In genomic region chr6:148973809-148974208, GRCh38 we compare ENCODE assay signal across 8 cellular contexts.
DNase-seq lines count a peak whose midpoint lies in the region; ATAC-seq, FAIRE-seq and TF ChIP-seq lines count a peak whose summit lies in the region.

No MANE protein-coding gene starts in this region.

- DNase-seq in D341Med (ENCODE audit: low spot score) (peak; percentile 45), M059J (ENCODE audit: low read depth) (peak; percentile 35), K562 (ENCODE audit: extremely low read depth in 1 of 4, low spot score in 3 of 4) (peak in 1 of 4 experiments; percentile 14), mesenchymal stem cell (peak; percentile 53), NCI-H1436 (lab: John Stamatoyannopoulos, UW) (no peak)
- no peak for DNase-seq in activated CD8-positive, alpha-beta memory T cell treated with anti-CD3 and anti-CD28 coated beads, Interleukin-2, amount 10 ng/mL, durations not matched to agents 7 days and 5 days
- DNase-seq in activated T-helper 2 cell treated with anti-CD3 and anti-CD28 coated beads, Interferon-gamma antibody, Interleukin-2, Interleukin-4, amounts not matched to agents 10 μg/mL and 5 μg/mL and 100 μg/mL, durations not matched to agents 14 hours and 24 hours and 36 hours (ENCODE audit: low spot score): no peak

- H3K27ac ChIP-seq in K562 (ENCODE audit: extremely low read depth, low read depth, low read length) (no peak overlapping the region), mesenchymal stem cell (ENCODE audit: low read length, poor library complexity, severe bottlenecking) (no peak overlapping the region)

- H4K8ac ChIP-seq in mesenchymal stem cell (ENCODE audit: low read length): no peak overlapping the region

- peak; percentile 31 to 44 (median 39); a peak in 4 of 6 replicates for TF ChIP-seq CTCF in K562 (IDR thresholded peaks at IDR 0.05 in 2 of 3, conservative IDR thresholded peaks at IDR 0.05 in 1 of 3; ENCODE audit: insufficient read depth in 2 of 3, low read depth in 1 of 3, low read length in 3 of 3)

- no peak for FAIRE-seq in K562 (lab: Jason Lieb, UNC)

- H3K4me1 ChIP-seq in K562 (replicated peaks in 1 of 2; ENCODE audit: control insufficient read depth in 2 of 2, insufficient read depth in 2 of 2, low read length in 2 of 2): peaks cover 0 to 4% of the 10 kb centered on the region in 2 experiments; a peak in 2 of 5 replicates
- H3K4me1 ChIP-seq in mesenchymal stem cell (ENCODE audit: control insufficient read depth, insufficient read depth, low read depth, low read length): peaks cover 6% of the 10 kb centered on the region

- ATAC-seq in K562 (peak; percentile 44; the same call in 1 of the 3 replicates), GM21786 (IDR thresholded peaks at IDR 0.05; ENCODE audit: unreplicated experiment) (no peak)
- no peak for ATAC-seq in activated CD8-positive, alpha-beta memory T cell treated with anti-CD3 and anti-CD28 coated beads, Interleukin-2, amount 10 ng/mL, durations not matched to agents 7 days and 5 days

- no peaks in the 10 kb centered on the region for H3K9me1 ChIP-seq in K562 (ENCODE audit: control insufficient read depth, insufficient read depth, low read length)

- no peaks in the 10 kb centered on the region for H4K20me1 ChIP-seq in K562 (replicated peaks; ENCODE audit: control insufficient read depth, insufficient read depth, low read length)

- intact Hi-C loops in K562 (cut with micrococcal nuclease): no loop called here
- intact Hi-C loops in activated T-helper 2 cell treated with anti-CD3 and anti-CD28 coated beads, Interferon-gamma antibody, Interleukin-2, Interleukin-4, amounts not matched to agents 10 μg/mL and 5 μg/mL and 100 μg/mL, durations not matched to agents 14 hours and 24 hours and 36 hours (cut with micrococcal nuclease): no loop called here

- no peak overlapping the region for H2BK12ac ChIP-seq in mesenchymal stem cell (ENCODE audit: low read length in 2 of 2)

- H3K36me3 ChIP-seq in K562 (ENCODE audit: control insufficient read depth, insufficient read depth, low read length) (no peaks in the 10 kb centered on the region), mesenchymal stem cell (ENCODE audit: control insufficient read depth in 1 of 2, insufficient read depth in 2 of 2, low read depth in 1 of 2, low read length in 2 of 2) (peaks cover 0 to 5% of the 10 kb centered on the region in 2 experiments)

- H2BK5ac ChIP-seq in mesenchymal stem cell (ENCODE audit: low read depth, low read length, poor library complexity, severe bottlenecking): no peak overlapping the region

- H2AK5ac ChIP-seq in mesenchymal stem cell (ENCODE audit: low read length, severe bottlenecking): no peak overlapping the region

- H2BK15ac ChIP-seq in mesenchymal stem cell (ENCODE audit: low read depth, poor library complexity, severe bottlenecking): no peak overlapping the region

- H3K4me1 Mint-ChIP-seq in activated CD8-positive, alpha-beta memory T cell treated with anti-CD3 and anti-CD28 coated beads, Interleukin-2, amount 10 ng/mL, durations not matched to agents 7 days and 5 days: no peaks in the 10 kb centered on the region
- no peaks in the 10 kb centered on the region for H3K4me1 Mint-ChIP-seq in activated T-helper 2 cell treated with anti-CD3 and anti-CD28 coated beads, Interferon-gamma antibody, Interleukin-2, Interleukin-4, amounts not matched to agents 10 μg/mL and 5 μg/mL and 100 μg/mL, durations not matched to agents 14 hours and 24 hours and 36 hours (ENCODE audit: low read depth)

- no peaks in the 10 kb centered on the region for H3K79me2 ChIP-seq in K562 (ENCODE audit: control insufficient read depth, insufficient read depth, low read length)

- no peak overlapping the region for H2BK120ac ChIP-seq in mesenchymal stem cell (ENCODE audit: low read depth, low read length)

- peaks cover 3% of the 10 kb centered on the region for H3K27me3 Mint-ChIP-seq in activated CD8-positive, alpha-beta memory T cell treated with anti-CD3 and anti-CD28 coated beads, Interleukin-2, amount 10 ng/mL, durations not matched to agents 7 days and 5 days
- peaks cover 42% of the 10 kb centered on the region for H3K27me3 Mint-ChIP-seq in activated T-helper 2 cell treated with anti-CD3 and anti-CD28 coated beads, Interferon-gamma antibody, Interleukin-2, Interleukin-4, amounts not matched to agents 10 μg/mL and 5 μg/mL and 100 μg/mL, durations not matched to agents 14 hours and 24 hours and 36 hours (ENCODE audit: low read depth)

- BruUV-seq in K562 (replicated peaks; lab: Mats Ljungman, UMichigan): no TSS peak

- no peaks in the 10 kb centered on the region for H3K79me1 ChIP-seq in mesenchymal stem cell (replicated peaks; ENCODE audit: low read length, poor library complexity, severe bottlenecking)

- H3K9me3 ChIP-seq in K562 (replicated peaks; ENCODE audit: control insufficient read depth, insufficient read depth, low read depth, low read length): no peaks in the 10 kb centered on the region
- no peaks in the 10 kb centered on the region for H3K9me3 ChIP-seq in mesenchymal stem cell (ENCODE audit: control insufficient read depth, low read length)

- H3K9me3 Mint-ChIP-seq in activated CD8-positive, alpha-beta memory T cell treated with anti-CD3 and anti-CD28 coated beads, Interleukin-2, amount 10 ng/mL, durations not matched to agents 7 days and 5 days (ENCODE audit: low read depth): no peaks in the 10 kb centered on the region
- H3K9me3 Mint-ChIP-seq in activated T-helper 2 cell treated with anti-CD3 and anti-CD28 coated beads, Interferon-gamma antibody, Interleukin-2, Interleukin-4, amounts not matched to agents 10 μg/mL and 5 μg/mL and 100 μg/mL, durations not matched to agents 14 hours and 24 hours and 36 hours: no peaks in the 10 kb centered on the region

- H3K36me3 Mint-ChIP-seq in activated CD8-positive, alpha-beta memory T cell treated with anti-CD3 and anti-CD28 coated beads, Interleukin-2, amount 10 ng/mL, durations not matched to agents 7 days and 5 days: no peaks in the 10 kb centered on the region
- H3K36me3 Mint-ChIP-seq in activated T-helper 2 cell treated with anti-CD3 and anti-CD28 coated beads, Interferon-gamma antibody, Interleukin-2, Interleukin-4, amounts not matched to agents 10 μg/mL and 5 μg/mL and 100 μg/mL, durations not matched to agents 14 hours and 24 hours and 36 hours (ENCODE audit: low read depth): no peaks in the 10 kb centered on the region

- no peak overlapping the region for H3K27ac Mint-ChIP-seq in activated CD8-positive, alpha-beta memory T cell treated with anti-CD3 and anti-CD28 coated beads, Interleukin-2, amount 10 ng/mL, durations not matched to agents 7 days and 5 days
- H3K27ac Mint-ChIP-seq in activated T-helper 2 cell treated with anti-CD3 and anti-CD28 coated beads, Interferon-gamma antibody, Interleukin-2, Interleukin-4, amounts not matched to agents 10 μg/mL and 5 μg/mL and 100 μg/mL, durations not matched to agents 14 hours and 24 hours and 36 hours: no peak overlapping the region

- no peak for TF ChIP-seq EP300 in K562 (IDR thresholded peaks at IDR 0.05; ENCODE audit: low read length)

- WGBS in K562 (ENCODE audit: insufficient coverage, low coverage, missing lambda C conversion rate): 0% methylated on average over 3 of the region's 3 CpGs
- WGBS in mesenchymal stem cell: 91% methylated on average over 3 of the region's 3 CpGs

- no peak overlapping the region for H3K4ac ChIP-seq in mesenchymal stem cell (ENCODE audit: low read depth in 1 of 2, low read length in 2 of 2)

- no peak overlapping the region for H4K91ac ChIP-seq in mesenchymal stem cell (ENCODE audit: low read length)

- POLR2A ChIA-PET in K562 (lab: Yijun Ruan, JAX): interaction anchor here (0.5 kb wide), 1 partner anchor 373 kb away, joined by 3 read pairs; no protein-coding TSS in a partner anchor

- no peak overlapping the region for H3K9ac ChIP-seq in K562 (ENCODE audit: insufficient read depth in 1 of 2, low read depth in 2 of 2, low read length in 2 of 2)
- H3K9ac ChIP-seq in mesenchymal stem cell (ENCODE audit: low read length): peak overlapping the region; percentile 59

- no peak overlapping the region for H2AFZ ChIP-seq in K562 (ENCODE audit: low read depth, low read length)
- no peak overlapping the region for H2AFZ ChIP-seq in mesenchymal stem cell (ENCODE audit: low read depth, low read length)

- H3K4me3 ChIP-seq in K562 (no peak overlapping the region), mesenchymal stem cell (ENCODE audit: insufficient read depth in 1 of 2, low read depth in 1 of 2, low read length in 2 of 2) (no peak overlapping the region)

- H3K4me3 Mint-ChIP-seq in activated CD8-positive, alpha-beta memory T cell treated with anti-CD3 and anti-CD28 coated beads, Interleukin-2, amount 10 ng/mL, durations not matched to agents 7 days and 5 days: no peak overlapping the region
- H3K4me3 Mint-ChIP-seq in activated T-helper 2 cell treated with anti-CD3 and anti-CD28 coated beads, Interferon-gamma antibody, Interleukin-2, Interleukin-4, amounts not matched to agents 10 μg/mL and 5 μg/mL and 100 μg/mL, durations not matched to agents 14 hours and 24 hours and 36 hours (ENCODE audit: low read depth): no peak overlapping the region

- H3K14ac ChIP-seq in mesenchymal stem cell (ENCODE audit: low read length in 2 of 2): no peak overlapping the region

- H3K18ac ChIP-seq in mesenchymal stem cell (ENCODE audit: low read depth in 1 of 2, low read length in 2 of 2): no peak overlapping the region

- H3K4me2 ChIP-seq in K562 (ENCODE audit: insufficient read depth, low read length) (no peak overlapping the region), mesenchymal stem cell (ENCODE audit: low read length, poor library complexity, severe bottlenecking) (no peak overlapping the region)

- H3K27me3 ChIP-seq in K562 (ENCODE audit: control insufficient read depth in 2 of 2, insufficient read depth in 2 of 2, low read length in 2 of 2) (peaks cover 34 to 36% of the 10 kb centered on the region in 2 experiments), mesenchymal stem cell (ENCODE audit: control insufficient read depth in 1 of 2, insufficient read depth in 1 of 2, low read length in 2 of 2) (peaks cover 0 to 5% of the 10 kb centered on the region in 2 experiments)

- CTCF ChIA-PET in K562 (lab: Yijun Ruan, JAX; ENCODE audit: low intra/inter-chr PET ratio): no interaction called here
- CTCF ChIA-PET in activated CD8-positive, alpha-beta memory T cell treated with anti-CD3 and anti-CD28 coated beads, Interleukin-2, amount 10 ng/mL, durations not matched to agents 7 days and 5 days (lab: Charles Lee): interaction anchor here (0.6 kb wide), 1 partner anchor 472 kb away, joined by 3 read pairs; no protein-coding TSS in a partner anchor

- no peak overlapping the region for H3K23ac ChIP-seq in mesenchymal stem cell (ENCODE audit: low read length in 2 of 2)

- peak in 1 of 2 experiments; percentile 46; a peak in 1 of 4 replicates for TF ChIP-seq RAD21 in K562 (CRISPR knock-in tag; conservative IDR thresholded peaks at IDR 0.05 in 1 of 2, IDR thresholded peaks at IDR 0.05 in 1 of 2)

- in situ Hi-C loops in K562 (cut with MboI): no loop called here

- TF ChIP-seq POLR2A in K562 (conservative IDR thresholded peaks at IDR 0.05): no peak

TF ChIP-seq in K562, 482 proteins besides CTCF, POLR2A, EP300 and RAD21 (continues in another document):
- no peak for TF ChIP-seq ZNF232 (CRISPR knock-in tag; IDR thresholded peaks at IDR 0.05)

Comparison
In these comparisons a context has a peak if more than half of its experiments do, and no peak if none do; other contexts are left out.
1. DNase-seq: peak in D341Med (single experiment), M059J (single experiment) and mesenchymal stem cell (single experiment); none in activated CD8-positive, alpha-beta memory T cell treated with anti-CD3 and anti-CD28 coated beads, Interleukin-2, amount 10 ng/mL, durations not matched to agents 7 days and 5 days (single experiment), activated T-helper 2 cell treated with anti-CD3 and anti-CD28 coated beads, Interferon-gamma antibody, Interleukin-2, Interleukin-4, amounts not matched to agents 10 μg/mL and 5 μg/mL and 100 μg/mL, durations not matched to agents 14 hours and 24 hours and 36 hours (single experiment) and NCI-H1436 (single experiment).